ENCODE assay signal across 1 cellular context in genomic region chr3:96865605-96866004, GRCh38.
TF ChIP-seq lines count a peak whose summit lies in the region.

No MANE protein-coding gene starts in this region.

TF ChIP-seq in GM12878, 131 proteins besides CTCF, POLR2A, EP300 and RAD21 (continued from another document):
- TF ChIP-seq E2F4 (IDR thresholded peaks at IDR 0.05; ENCODE audit: low read depth, low read length) (no peak), SRF (IDR thresholded peaks at IDR 0.05; ENCODE audit: low read depth in 2 of 2, low read length in 2 of 2) (no peak), ATF7 (IDR thresholded peaks at IDR 0.05; ENCODE audit: low read depth) (no peak), ZNF207 (IDR thresholded peaks at IDR 0.05; ENCODE audit: borderline replicate concordance) (no peak), STAT3 (IDR thresholded peaks at IDR 0.05; ENCODE audit: low read depth, low read length) (no peak), POLR2AphosphoS5 (IDR thresholded peaks at IDR 0.05; ENCODE audit: low read length) (no peak), DPF2 (IDR thresholded peaks at IDR 0.05) (no peak), PML (IDR thresholded peaks at IDR 0.05; ENCODE audit: low read length) (no peak), NR2C2 (IDR thresholded peaks at IDR 0.05; ENCODE audit: borderline replicate concordance, control insufficient read depth, insufficient read length, low read depth) (no peak), RELA (IDR thresholded peaks at IDR 0.05; ENCODE audit: borderline replicate concordance, partially characterized antibody) (no peak), TARDBP (IDR thresholded peaks at IDR 0.05; ENCODE audit: borderline replicate concordance) (no peak), PRDM15 (CRISPR knock-in tag; IDR thresholded peaks at IDR 0.05) (no peak), NFIC (IDR thresholded peaks at IDR 0.05; ENCODE audit: low read depth, low read length) (no peak), POLR2AphosphoS2 (IDR thresholded peaks at IDR 0.05; ENCODE audit: low read depth, low read length) (no peak), ZSCAN29 (IDR thresholded peaks at IDR 0.05) (no peak), MEF2A (IDR thresholded peaks at IDR 0.05; ENCODE audit: insufficient read depth, low read depth, low read length) (no peak), CREB1 (IDR thresholded peaks at IDR 0.05; ENCODE audit: low read depth) (no peak), LARP7 (IDR thresholded peaks at IDR 0.05) (no peak)
